Comparison of ENCODE assay signal across 8 cellular contexts in the genomic region with DNA sequence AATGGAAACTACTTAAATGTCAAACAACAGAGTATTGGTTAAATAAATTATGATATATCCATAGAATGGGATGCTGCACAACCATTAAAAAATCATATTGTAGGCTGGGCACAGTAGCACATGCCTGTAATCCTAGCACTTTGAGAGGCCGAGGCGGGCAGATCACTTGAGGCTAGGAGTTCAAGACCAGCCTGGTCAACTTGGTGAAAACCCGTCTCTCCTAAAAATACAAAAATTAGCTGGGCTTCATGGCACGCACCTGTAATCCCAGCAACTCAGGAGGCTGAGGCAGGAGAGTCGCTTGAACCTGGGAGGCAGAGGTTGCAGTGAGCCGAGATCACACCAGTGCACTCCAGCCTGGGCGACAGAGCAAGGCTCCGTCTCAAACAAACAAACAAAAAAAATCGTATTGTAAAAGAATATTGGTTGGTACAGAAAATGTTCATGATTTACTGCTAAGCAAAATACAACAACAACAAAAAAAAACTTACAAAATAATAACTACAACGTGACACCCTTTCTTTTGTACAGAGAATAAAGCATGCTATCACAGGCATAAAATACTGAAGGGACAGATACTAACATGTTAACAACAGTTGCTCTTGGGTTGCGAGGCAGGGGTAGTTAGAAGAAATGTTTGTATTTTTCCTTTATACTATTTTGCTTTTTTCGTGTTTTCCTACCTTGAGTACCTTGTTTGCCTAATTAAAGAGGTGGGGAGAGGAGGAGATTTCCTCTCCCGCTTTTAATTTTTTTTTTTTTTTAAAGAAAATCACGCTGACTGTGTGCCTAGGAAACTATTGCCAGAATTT. TPM values are rescaled to one million over a fixed set of nuclear protein-coding genes. Genes with fewer than 3 reads are reported as not detected.
DNase-seq lines count a peak whose midpoint lies in the region; ATAC-seq and TF ChIP-seq lines count a peak whose summit lies in the region.

No MANE protein-coding gene starts in this region.

- no peaks in the 10 kb centered on the region for H3K36me3 ChIP-seq in kidney epithelial cell (ENCODE audit: control insufficient read depth, insufficient read depth, low read length)
- no peaks in the 10 kb centered on the region for H3K36me3 ChIP-seq in subcutaneous abdominal adipose tissue (ENCODE audit: control insufficient read depth in 5 of 5, insufficient read depth in 5 of 5, low read length in 5 of 5)

- no peaks in the 10 kb centered on the region for H3K9me3 Mint-ChIP-seq in T-helper 1 cell treated with Interleukin-12 subunit alpha and Interleukin-12 subunit beta and Interleukin-4 antibody, amounts not matched to agents 30 μg/mL and 1 μg/mL, for 36 hours
- peaks cover 4% of the 10 kb centered on the region for H3K9me3 Mint-ChIP-seq in activated naive CD8-positive, alpha-beta T cell treated with anti-CD3 and anti-CD28 coated beads, Interleukin-2, amount 10 ng/mL, durations not matched to agents 7 days and 5 days

- no peak overlapping the region for H3K27ac Mint-ChIP-seq in T-helper 1 cell treated with Interleukin-12 subunit alpha and Interleukin-12 subunit beta and Interleukin-4 antibody, amounts not matched to agents 30 μg/mL and 1 μg/mL, for 36 hours
- H3K27ac Mint-ChIP-seq in activated naive CD8-positive, alpha-beta T cell treated with anti-CD3 and anti-CD28 coated beads, Interleukin-2, amount 10 ng/mL, durations not matched to agents 7 days and 5 days = peak overlapping the region; percentile 71

- H3K27ac ChIP-seq in subcutaneous abdominal adipose tissue (ENCODE audit: low read depth, low read length) = peak overlapping the region; percentile 83

- peaks cover 36% of the 10 kb centered on the region for H3K27me3 Mint-ChIP-seq in T-helper 1 cell treated with Interleukin-12 subunit alpha and Interleukin-12 subunit beta and Interleukin-4 antibody, amounts not matched to agents 30 μg/mL and 1 μg/mL, for 36 hours (ENCODE audit: low read depth)
- peaks cover 24% of the 10 kb centered on the region for H3K27me3 Mint-ChIP-seq in activated naive CD8-positive, alpha-beta T cell treated with anti-CD3 and anti-CD28 coated beads, Interleukin-2, amount 10 ng/mL, durations not matched to agents 7 days and 5 days

- no peak for ATAC-seq in activated naive CD8-positive, alpha-beta T cell treated with anti-CD3 and anti-CD28 coated beads, Interleukin-2, amount 10 ng/mL, durations not matched to agents 7 days and 5 days (ENCODE audit: low read depth)
- no peak for ATAC-seq in HG03432 (IDR thresholded peaks at IDR 0.05; ENCODE audit: unreplicated experiment)
- ATAC-seq in GM21737 (IDR thresholded peaks at IDR 0.05; ENCODE audit: unreplicated experiment) = no peak

- DNase-seq in T-helper 1 cell (no peak), kidney epithelial cell (ENCODE audit: low read depth) (no peak), ecto neural progenitor cell (ENCODE audit: low spot score) (no peak)
- no peak for DNase-seq in activated naive CD8-positive, alpha-beta T cell treated with anti-CD3 and anti-CD28 coated beads, Interleukin-2, amount 10 ng/mL, durations not matched to agents 7 days and 5 days

- peaks cover 3% of the 10 kb centered on the region for H3K36me3 Mint-ChIP-seq in T-helper 1 cell treated with Interleukin-12 subunit alpha and Interleukin-12 subunit beta and Interleukin-4 antibody, amounts not matched to agents 30 μg/mL and 1 μg/mL, for 36 hours (ENCODE audit: low read depth)
- H3K36me3 Mint-ChIP-seq in activated naive CD8-positive, alpha-beta T cell treated with anti-CD3 and anti-CD28 coated beads, Interleukin-2, amount 10 ng/mL, durations not matched to agents 7 days and 5 days = peaks cover 3% of the 10 kb centered on the region

- H3K4me3 Mint-ChIP-seq in T-helper 1 cell treated with Interleukin-12 subunit alpha and Interleukin-12 subunit beta and Interleukin-4 antibody, amounts not matched to agents 30 μg/mL and 1 μg/mL, for 36 hours = peak overlapping the region; percentile 60
- peak overlapping the region; percentile 80 for H3K4me3 Mint-ChIP-seq in activated naive CD8-positive, alpha-beta T cell treated with anti-CD3 and anti-CD28 coated beads, Interleukin-2, amount 10 ng/mL, durations not matched to agents 7 days and 5 days

- no peaks in the 10 kb centered on the region for H3K9me3 ChIP-seq in subcutaneous abdominal adipose tissue (ENCODE audit: control insufficient read depth in 5 of 5, low read length in 5 of 5)

- H3K4me1 ChIP-seq in subcutaneous abdominal adipose tissue (ENCODE audit: control insufficient read depth in 5 of 5, insufficient read depth in 5 of 5, low read length in 5 of 5) = peaks cover 3 to 35% (median 29%) of the 10 kb centered on the region in 5 donors

- peak overlapping the region; percentile 33 to 77 (median 42) for H3K9ac ChIP-seq in subcutaneous abdominal adipose tissue (ENCODE audit: low read length in 5 of 5)

- peaks cover 21% of the 10 kb centered on the region for H3K4me1 Mint-ChIP-seq in T-helper 1 cell treated with Interleukin-12 subunit alpha and Interleukin-12 subunit beta and Interleukin-4 antibody, amounts not matched to agents 30 μg/mL and 1 μg/mL, for 36 hours (ENCODE audit: low read depth)
- peaks cover 25% of the 10 kb centered on the region for H3K4me1 Mint-ChIP-seq in activated naive CD8-positive, alpha-beta T cell treated with anti-CD3 and anti-CD28 coated beads, Interleukin-2, amount 10 ng/mL, durations not matched to agents 7 days and 5 days

- POLR2A ChIA-PET in activated naive CD8-positive, alpha-beta T cell treated with anti-CD3 and anti-CD28 coated beads, Interleukin-2, amount 10 ng/mL, durations not matched to agents 7 days and 5 days (lab: Charles Lee) = interaction anchor here (0.6 to 1.1 kb wide), 5 partner anchors 13 to 75 kb away, joined by 3 to 6 read pairs (median 4); no protein-coding TSS in a partner anchor

- TF ChIP-seq CTCF in kidney epithelial cell (IDR thresholded peaks at IDR 0.05; ENCODE audit: insufficient read depth, low read length, poor library complexity, severe bottlenecking) = no peak

- H3K4me3 ChIP-seq in kidney epithelial cell (ENCODE audit: low read depth, low read length) (peak overlapping the region; percentile 47), subcutaneous abdominal adipose tissue (ENCODE audit: low read depth in 1 of 5, low read length in 5 of 5) (peak overlapping the region in 4 of 5 donors; percentile 57 to 73 (median 64))

- H3K27me3 ChIP-seq in kidney epithelial cell (ENCODE audit: control insufficient read depth, insufficient read depth, low read length) (no peaks in the 10 kb centered on the region), subcutaneous abdominal adipose tissue (ENCODE audit: control insufficient read depth in 5 of 5, insufficient read depth in 4 of 5, low read length in 5 of 5) (peaks cover 0 to 5% (median 0%) of the 10 kb centered on the region in 5 donors)

RNA-seq across cellular contexts. Expression of gene RRAS2, which starts 21.3 kb away (rescaled TPM):
- 10 to 100 TPM; 54.8 to 60.0 TPM for total RNA-seq in activated naive CD8-positive, alpha-beta T cell treated with anti-CD3 and anti-CD28 coated beads, Interleukin-2, amount 10 ng/mL, durations not matched to agents 7 days and 5 days
- total RNA-seq in kidney epithelial cell = 102 and 118 TPM in 2 replicates
